In the genomic region with DNA sequence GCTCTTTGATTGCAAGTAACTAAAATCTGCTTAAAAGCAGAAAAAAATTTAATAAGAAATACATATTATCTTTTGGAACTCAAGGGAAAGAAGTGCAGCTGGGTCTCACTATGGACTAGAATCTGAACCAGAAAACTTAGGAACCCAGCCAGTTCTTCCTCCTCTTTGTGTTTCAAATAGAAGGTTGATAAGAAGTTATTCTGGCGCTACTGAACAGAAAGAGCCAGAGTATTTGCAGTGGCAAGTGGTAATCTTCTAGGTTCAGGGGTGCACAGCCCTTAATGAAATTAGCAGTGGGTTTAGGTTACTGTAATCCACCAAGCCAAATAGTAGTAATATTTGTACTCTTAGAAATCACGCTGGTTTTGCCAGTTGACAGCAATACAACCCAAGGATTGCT, we compare ENCODE assay signal across 32 cellular contexts. TPM values are rescaled to one million over a fixed set of nuclear protein-coding genes. Genes with fewer than 3 reads are reported as not detected.
"Had no signal": no experiment of that assay in that cellular context is flagged by ENCODE, and none has a peak within 500 bp of the region (broad histone marks: within the 10 kb centered on the region; RNA-seq: fewer than 3 reads in every experiment).

No MANE protein-coding gene starts in this region.

- H3K4me3 ChIP-seq: ascending aorta, cardiac muscle cell had no signal

- H3K27me3 ChIP-seq: ascending aorta, cardiac muscle cell had no signal

- H3K36me3 ChIP-seq: cardiac muscle cell had no signal

- H3K4me1 ChIP-seq: ascending aorta had no signal

- DNase-seq: activated B cell treated with CpG ODN at 0.5 μM for 24 hours; activated CD4-positive, alpha-beta memory T cell treated with anti-CD3 and anti-CD28 coated beads for 36 hours; activated CD4-positive, alpha-beta T cell treated with anti-CD3 and anti-CD28 coated beads for 4 hours; activated CD4-positive, alpha-beta T cell treated with anti-CD3 and anti-CD28 coated beads, Interleukin-2, amount 50 U/mL, for 1 hour; activated CD4-positive, alpha-beta T cell treated with anti-CD3 and anti-CD28 coated beads, Interleukin-2, amount 50 U/mL, for 4 hours; activated CD4-positive, CD25-positive, alpha-beta regulatory T cell treated with anti-CD3 and anti-CD28 coated beads, Interleukin-2, amount 50 U/mL, for 72 hours; activated CD8-positive, alpha-beta memory T cell treated with anti-CD3 and anti-CD28 coated beads, Interleukin-2, amount 50 U/mL, for 4 hours; activated CD8-positive, alpha-beta T cell treated with anti-CD3 and anti-CD28 coated beads for 36 hours; activated effector memory CD4-positive, alpha-beta T cell treated with anti-CD3 and anti-CD28 coated beads, Interleukin-2, amount 50 U/mL, for 16 hours; activated gamma-delta T cell treated with Interleukin-2 at 50 U/mL for 16 hours; activated naive CD4-positive, alpha-beta T cell; activated naive CD4-positive, alpha-beta T cell treated with anti-CD3 and anti-CD28 coated beads for 36 hours; activated naive CD8-positive, alpha-beta T cell treated with anti-CD3 and anti-CD28 coated beads, Interleukin-2, amount 10 ng/mL, durations not matched to agents 7 days and 5 days; activated naive CD8-positive, alpha-beta T cell treated with anti-CD3 and anti-CD28 coated beads, Interleukin-2, amount 50 U/mL, for 24 hours; activated T-cell treated with anti-CD3 and anti-CD28 coated beads for 4 hours; activated T-cell treated with anti-CD3 and anti-CD28 coated beads, Interleukin-2, amount 50 U/mL, for 1 hour; activated T-cell treated with anti-CD3 and anti-CD28 coated beads, Interleukin-2, amount 50 U/mL, for 4 hours; activated T-cell treated with anti-CD3 and anti-CD28 coated beads, Interleukin-2, amount 50 U/mL, for 72 hours; amygdala; anterior cingulate cortex; central memory CD4-positive, alpha-beta T cell; SW 1271; T-helper 1 cell; T-helper 2 cell; T-helper 9 cell had no signal

- H3K27ac ChIP-seq: ascending aorta, cardiac muscle cell, VCaP had no signal

- H3K9me3 ChIP-seq: ascending aorta had no signal

- ATAC-seq: activated CD8-positive, alpha-beta T cell treated with anti-CD3 and anti-CD28 coated beads for 36 hours; activated naive CD8-positive, alpha-beta T cell treated with anti-CD3 and anti-CD28 coated beads, Interleukin-2, amount 50 U/mL, for 24 hours; activated T-cell treated with anti-CD3 and anti-CD28 coated beads, Interleukin-2, amount 50 U/mL, for 4 hours; activated T-cell treated with anti-CD3 and anti-CD28 coated beads, Interleukin-2, amount 50 U/mL, for 72 hours; activated T-helper 17 cell treated with anti-CD3 and anti-CD28 coated beads, Interleukin-2, amount 50 U/mL, for 72 hours had no signal

RNA-seq across cellular contexts. Expression of a gene that starts 33.4 kb away (rescaled TPM):
- total RNA-seq: activated B cell treated with CpG ODN at 0.5 μM for 24 hours; activated CD4-positive, alpha-beta memory T cell treated with anti-CD3 and anti-CD28 coated beads for 36 hours; activated CD4-positive, alpha-beta T cell treated with anti-CD3 and anti-CD28 coated beads, Interleukin-2, amount 10 ng/mL, durations not matched to agents 24 days and 14 days; activated T-cell treated with anti-CD3 and anti-CD28 coated beads, Interleukin-2, amount 50 U/mL, for 4 hours; activated T-cell treated with anti-CD3 and anti-CD28 coated beads, Interleukin-2, amount 50 U/mL, for 72 hours; activated T-helper 1 cell treated with anti-CD3 and anti-CD28 coated beads, Interleukin-12 subunit alpha, Interleukin-12 subunit beta, Interleukin-2, Interleukin-4 antibody, amounts not matched to agents 30 ng/mL and 10 ng/mL and 1 ng/mL, durations not matched to agents 14 hours and 24 hours and 36 hours; activated T-helper 17 cell treated with anti-CD3 and anti-CD28 coated beads, Interleukin-2, amount 50 U/mL, for 72 hours; ascending aorta; cardiac muscle cell had no signal
- polyA plus RNA-seq: adipose tissue, cardiac muscle cell had no signal
